In genomic region chr4:56146956-56147355, GRCh38 we compare ENCODE assay signal across 1 cellular context.
TF ChIP-seq lines count a peak whose summit lies in the region.

No MANE protein-coding gene starts in this region.

TF ChIP-seq in SK-N-SH, 30 proteins besides CTCF, POLR2A, EP300 and RAD21 (continued from another document):
- TF ChIP-seq IRF3 (IDR thresholded peaks at IDR 0.05; ENCODE audit: low read depth, low read length), result no peak
- TF ChIP-seq TCF12 (IDR thresholded peaks at IDR 0.05), result no peak
- no peak for TF ChIP-seq TAF1 (IDR thresholded peaks at IDR 0.05; ENCODE audit: borderline replicate concordance, low read depth, low read length)
- TF ChIP-seq ELF1 (IDR thresholded peaks at IDR 0.05), result no peak
- TF ChIP-seq POLR2AphosphoS5 (IDR thresholded peaks at IDR 0.05; ENCODE audit: low read depth, low read length), result no peak
- TF ChIP-seq PBX3 (IDR thresholded peaks at IDR 0.05), result no peak
- TF ChIP-seq RCOR1 (IDR thresholded peaks at IDR 0.05; ENCODE audit: low read length), result no peak
- no peak for TF ChIP-seq GATA2 (CRISPR knock-in tag; IDR thresholded peaks at IDR 0.05)
- TF ChIP-seq MAX (IDR thresholded peaks at IDR 0.05; ENCODE audit: low read depth), result no peak
- TF ChIP-seq USF2 (IDR thresholded peaks at IDR 0.05; ENCODE audit: borderline replicate concordance, low read depth, low read length), result no peak
